ENCODE assay signal across 1 cellular context in the genomic region with DNA sequence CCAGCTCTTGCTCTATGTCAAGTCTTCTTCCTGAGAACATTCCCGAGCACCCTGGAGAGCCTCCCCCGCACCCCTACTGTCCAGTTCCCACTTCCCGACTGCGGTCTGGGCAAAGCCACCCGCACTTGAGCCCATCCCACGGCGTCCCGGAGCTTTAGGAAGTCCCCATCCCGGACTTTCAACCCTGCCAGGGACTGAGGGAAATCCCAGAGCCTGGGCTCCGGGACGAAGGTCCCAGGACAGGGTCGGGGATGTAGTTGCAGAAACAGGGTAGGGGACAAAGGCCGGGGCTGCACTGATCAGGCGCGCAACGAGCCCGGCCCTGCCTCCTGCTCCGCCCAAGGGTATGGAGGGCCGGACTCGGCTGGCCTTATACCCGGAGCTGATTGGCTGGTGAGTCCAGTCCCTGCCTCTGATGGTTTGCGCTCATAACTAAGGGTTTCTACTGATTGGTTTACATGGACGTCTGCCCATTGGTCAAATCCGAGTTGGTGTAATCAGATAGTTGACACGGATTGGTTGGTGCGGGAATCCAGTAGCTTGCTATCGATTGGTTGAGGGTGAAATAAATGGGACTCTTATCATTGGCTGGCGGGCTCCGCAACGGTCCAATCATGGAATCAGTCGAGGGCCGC.
TF ChIP-seq lines count a peak whose summit lies in the region.

No MANE protein-coding gene starts in this region.

TF ChIP-seq in HepG2, 621 proteins besides CTCF, POLR2A, EP300 and RAD21 (continued from another document and continues in another):
- TF ChIP-seq ZNF407 (CRISPR knock-in tag; IDR thresholded peaks at IDR 0.05; ENCODE audit: not compliant biosample characterization) (no peak), AGO2 (optimal IDR thresholded peaks at IDR 0.05; ENCODE audit: low read depth, low read length) (peak; percentile 58), GRHL1 (CRISPR knock-in tag; conservative IDR thresholded peaks at IDR 0.05) (no peak), PATZ1 (CRISPR knock-in tag; IDR thresholded peaks at IDR 0.05) (no peak; the same call in none of the 2 replicates), BRCA1 (CRISPR knock-in tag; IDR thresholded peaks at IDR 0.05) (peak; percentile 39; the same call in 1 of the 2 replicates), E2F1 (CRISPR knock-in tag; IDR thresholded peaks at IDR 0.05) (no peak), ZBTB26 (CRISPR knock-in tag; IDR thresholded peaks at IDR 0.05; ENCODE audit: borderline replicate concordance) (peak; percentile 41; the same call in 1 of the 2 replicates), SRSF9 (IDR thresholded peaks at IDR 0.05; ENCODE audit: borderline replicate concordance, insufficient read depth, low read depth, low read length, poor library complexity, severe bottlenecking) (no peak), KDM4B (CRISPR knock-in tag; IDR thresholded peaks at IDR 0.05) (no peak), ZNF180 (CRISPR knock-in tag; IDR thresholded peaks at IDR 0.05; ENCODE audit: borderline replicate concordance, low read depth) (no peak), SPEN (CRISPR knock-in tag; IDR thresholded peaks at IDR 0.05; ENCODE audit: low read depth) (peak; percentile 81; the same call in 1 of the 2 replicates), FOXO1 (CRISPR knock-in tag; IDR thresholded peaks at IDR 0.05) (peak; percentile 53)
- TF ChIP-seq, protein P1, sequence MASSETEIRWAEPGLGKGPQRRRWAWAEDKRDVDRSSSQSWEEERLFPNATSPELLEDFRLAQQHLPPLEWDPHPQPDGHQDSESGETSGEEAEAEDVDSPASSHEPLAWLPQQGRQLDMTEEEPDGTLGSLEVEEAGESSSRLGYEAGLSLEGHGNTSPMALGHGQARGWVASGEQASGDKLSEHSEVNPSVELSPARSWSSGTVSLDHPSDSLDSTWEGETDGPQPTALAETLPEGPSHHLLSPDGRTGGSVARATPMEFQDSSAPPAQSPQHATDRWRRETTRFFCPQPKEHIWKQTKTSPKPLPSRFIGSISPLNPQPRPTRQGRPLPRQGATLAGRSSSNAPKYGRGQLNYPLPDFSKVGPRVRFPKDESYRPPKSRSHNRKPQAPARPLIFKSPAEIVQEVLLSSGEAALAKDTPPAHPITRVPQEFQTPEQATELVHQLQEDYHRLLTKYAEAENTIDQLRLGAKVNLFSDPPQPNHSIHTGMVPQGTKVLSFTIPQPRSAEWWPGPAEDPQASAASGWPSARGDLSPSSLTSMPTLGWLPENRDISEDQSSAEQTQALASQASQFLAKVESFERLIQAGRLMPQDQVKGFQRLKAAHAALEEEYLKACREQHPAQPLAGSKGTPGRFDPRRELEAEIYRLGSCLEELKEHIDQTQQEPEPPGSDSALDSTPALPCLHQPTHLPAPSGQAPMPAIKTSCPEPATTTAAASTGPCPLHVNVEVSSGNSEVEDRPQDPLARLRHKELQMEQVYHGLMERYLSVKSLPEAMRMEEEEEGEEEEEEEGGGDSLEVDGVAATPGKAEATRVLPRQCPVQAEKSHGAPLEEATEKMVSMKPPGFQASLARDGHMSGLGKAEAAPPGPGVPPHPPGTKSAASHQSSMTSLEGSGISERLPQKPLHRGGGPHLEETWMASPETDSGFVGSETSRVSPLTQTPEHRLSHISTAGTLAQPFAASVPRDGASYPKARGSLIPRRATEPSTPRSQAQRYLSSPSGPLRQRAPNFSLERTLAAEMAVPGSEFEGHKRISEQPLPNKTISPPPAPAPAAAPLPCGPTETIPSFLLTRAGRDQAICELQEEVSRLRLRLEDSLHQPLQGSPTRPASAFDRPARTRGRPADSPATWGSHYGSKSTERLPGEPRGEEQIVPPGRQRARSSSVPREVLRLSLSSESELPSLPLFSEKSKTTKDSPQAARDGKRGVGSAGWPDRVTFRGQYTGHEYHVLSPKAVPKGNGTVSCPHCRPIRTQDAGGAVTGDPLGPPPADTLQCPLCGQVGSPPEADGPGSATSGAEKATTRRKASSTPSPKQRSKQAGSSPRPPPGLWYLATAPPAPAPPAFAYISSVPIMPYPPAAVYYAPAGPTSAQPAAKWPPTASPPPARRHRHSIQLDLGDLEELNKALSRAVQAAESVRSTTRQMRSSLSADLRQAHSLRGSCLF (CRISPR knock-in tag; IDR thresholded peaks at IDR 0.05; ENCODE audit: borderline replicate concordance), result no peak
- TF ChIP-seq, protein P2, sequence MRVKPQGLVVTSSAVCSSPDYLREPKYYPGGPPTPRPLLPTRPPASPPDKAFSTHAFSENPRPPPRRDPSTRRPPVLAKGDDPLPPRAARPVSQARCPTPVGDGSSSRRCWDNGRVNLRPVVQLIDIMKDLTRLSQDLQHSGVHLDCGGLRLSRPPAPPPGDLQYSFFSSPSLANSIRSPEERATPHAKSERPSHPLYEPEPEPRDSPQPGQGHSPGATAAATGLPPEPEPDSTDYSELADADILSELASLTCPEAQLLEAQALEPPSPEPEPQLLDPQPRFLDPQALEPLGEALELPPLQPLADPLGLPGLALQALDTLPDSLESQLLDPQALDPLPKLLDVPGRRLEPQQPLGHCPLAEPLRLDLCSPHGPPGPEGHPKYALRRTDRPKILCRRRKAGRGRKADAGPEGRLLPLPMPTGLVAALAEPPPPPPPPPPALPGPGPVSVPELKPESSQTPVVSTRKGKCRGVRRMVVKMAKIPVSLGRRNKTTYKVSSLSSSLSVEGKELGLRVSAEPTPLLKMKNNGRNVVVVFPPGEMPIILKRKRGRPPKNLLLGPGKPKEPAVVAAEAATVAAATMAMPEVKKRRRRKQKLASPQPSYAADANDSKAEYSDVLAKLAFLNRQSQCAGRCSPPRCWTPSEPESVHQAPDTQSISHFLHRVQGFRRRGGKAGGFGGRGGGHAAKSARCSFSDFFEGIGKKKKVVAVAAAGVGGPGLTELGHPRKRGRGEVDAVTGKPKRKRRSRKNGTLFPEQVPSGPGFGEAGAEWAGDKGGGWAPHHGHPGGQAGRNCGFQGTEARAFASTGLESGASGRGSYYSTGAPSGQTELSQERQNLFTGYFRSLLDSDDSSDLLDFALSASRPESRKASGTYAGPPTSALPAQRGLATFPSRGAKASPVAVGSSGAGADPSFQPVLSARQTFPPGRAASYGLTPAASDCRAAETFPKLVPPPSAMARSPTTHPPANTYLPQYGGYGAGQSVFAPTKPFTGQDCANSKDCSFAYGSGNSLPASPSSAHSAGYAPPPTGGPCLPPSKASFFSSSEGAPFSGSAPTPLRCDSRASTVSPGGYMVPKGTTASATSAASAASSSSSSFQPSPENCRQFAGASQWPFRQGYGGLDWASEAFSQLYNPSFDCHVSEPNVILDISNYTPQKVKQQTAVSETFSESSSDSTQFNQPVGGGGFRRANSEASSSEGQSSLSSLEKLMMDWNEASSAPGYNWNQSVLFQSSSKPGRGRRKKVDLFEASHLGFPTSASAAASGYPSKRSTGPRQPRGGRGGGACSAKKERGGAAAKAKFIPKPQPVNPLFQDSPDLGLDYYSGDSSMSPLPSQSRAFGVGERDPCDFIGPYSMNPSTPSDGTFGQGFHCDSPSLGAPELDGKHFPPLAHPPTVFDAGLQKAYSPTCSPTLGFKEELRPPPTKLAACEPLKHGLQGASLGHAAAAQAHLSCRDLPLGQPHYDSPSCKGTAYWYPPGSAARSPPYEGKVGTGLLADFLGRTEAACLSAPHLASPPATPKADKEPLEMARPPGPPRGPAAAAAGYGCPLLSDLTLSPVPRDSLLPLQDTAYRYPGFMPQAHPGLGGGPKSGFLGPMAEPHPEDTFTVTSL (CRISPR knock-in tag; IDR thresholded peaks at IDR 0.05; ENCODE audit: borderline replicate concordance), result no peak; the same call in 1 of the 2 replicates
- TF ChIP-seq, protein P3, sequence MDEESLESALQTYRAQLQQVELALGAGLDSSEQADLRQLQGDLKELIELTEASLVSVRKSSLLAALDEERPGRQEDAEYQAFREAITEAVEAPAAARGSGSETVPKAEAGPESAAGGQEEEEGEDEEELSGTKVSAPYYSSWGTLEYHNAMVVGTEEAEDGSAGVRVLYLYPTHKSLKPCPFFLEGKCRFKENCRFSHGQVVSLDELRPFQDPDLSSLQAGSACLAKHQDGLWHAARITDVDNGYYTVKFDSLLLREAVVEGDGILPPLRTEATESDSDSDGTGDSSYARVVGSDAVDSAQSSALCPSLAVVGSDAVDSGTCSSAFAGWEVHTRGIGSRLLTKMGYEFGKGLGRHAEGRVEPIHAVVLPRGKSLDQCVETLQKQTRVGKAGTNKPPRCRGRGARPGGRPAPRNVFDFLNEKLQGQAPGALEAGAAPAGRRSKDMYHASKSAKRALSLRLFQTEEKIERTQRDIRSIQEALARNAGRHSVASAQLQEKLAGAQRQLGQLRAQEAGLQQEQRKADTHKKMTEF (CRISPR knock-in tag; IDR thresholded peaks at IDR 0.05), result peak; percentile 76
